ENCODE assay signal across 2 cellular contexts in the genomic region with DNA sequence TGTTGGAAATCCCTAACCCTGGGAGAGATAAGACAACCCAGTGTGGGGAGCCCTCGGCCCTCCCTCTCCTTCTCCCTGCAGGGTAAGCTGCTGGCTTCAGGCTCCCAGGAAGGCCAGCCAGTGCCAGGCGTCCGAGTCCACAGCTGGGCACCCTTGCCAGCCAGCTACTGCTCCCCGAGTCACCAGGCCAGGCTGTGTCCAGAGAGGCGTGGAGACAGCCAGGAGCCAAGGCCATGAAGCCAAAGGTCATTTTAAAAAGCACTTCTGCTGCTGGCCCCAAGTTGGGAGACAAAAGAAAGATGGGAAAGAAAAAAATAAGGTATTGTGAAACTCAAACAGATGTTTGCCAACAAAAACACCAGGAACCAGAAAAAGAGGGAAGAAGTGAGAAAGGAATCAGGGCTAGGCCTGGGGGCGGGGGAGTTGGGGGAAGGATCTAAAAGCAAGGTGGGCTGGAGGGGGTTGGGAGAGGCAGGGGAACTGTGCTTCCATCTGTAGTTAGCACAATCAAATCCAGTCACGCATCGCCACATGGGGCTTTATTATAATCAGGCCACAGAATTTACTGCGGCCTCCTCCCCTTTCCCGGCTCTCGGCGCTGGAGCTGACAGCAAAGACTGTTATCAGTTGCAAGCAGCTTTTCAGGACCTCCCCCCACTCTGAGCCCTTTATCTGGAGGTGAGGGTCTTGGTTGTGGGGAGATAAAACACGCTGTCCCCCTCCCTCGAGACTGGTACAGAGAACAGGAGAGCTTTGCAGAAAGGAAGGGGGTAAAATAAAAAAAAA.
TF ChIP-seq lines count a peak whose summit lies in the region.

No MANE protein-coding gene starts in this region.

TF ChIP-seq in H1, 55 proteins besides CTCF, POLR2A, EP300 and RAD21:
- TF ChIP-seq KDM5A (IDR thresholded peaks at IDR 0.05; ENCODE audit: low read length): no peak
- no peak for TF ChIP-seq CTBP2 (IDR thresholded peaks at IDR 0.05; ENCODE audit: borderline replicate concordance, insufficient read depth, insufficient read length, low read length)
- no peak for TF ChIP-seq HDAC6 (IDR thresholded peaks at IDR 0.05; ENCODE audit: low read depth, low read length)
- no peak for TF ChIP-seq EZH2 (IDR thresholded peaks at IDR 0.05; ENCODE audit: low read depth, low read length, severe bottlenecking)
- TF ChIP-seq SIX5 (IDR thresholded peaks at IDR 0.05; ENCODE audit: low read depth, low read length): no peak
- no peak for TF ChIP-seq SIRT6 (IDR thresholded peaks at IDR 0.05; ENCODE audit: low read length)
- no peak for TF ChIP-seq CREB1 (IDR thresholded peaks at IDR 0.05)
- TF ChIP-seq, protein P1, sequence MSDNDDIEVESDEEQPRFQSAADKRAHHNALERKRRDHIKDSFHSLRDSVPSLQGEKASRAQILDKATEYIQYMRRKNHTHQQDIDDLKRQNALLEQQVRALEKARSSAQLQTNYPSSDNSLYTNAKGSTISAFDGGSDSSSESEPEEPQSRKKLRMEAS (IDR thresholded peaks at IDR 0.05): no peak
- TF ChIP-seq BRCA1 (IDR thresholded peaks at IDR 0.05; ENCODE audit: low read depth, low read length): no peak
- TF ChIP-seq, protein P2, sequence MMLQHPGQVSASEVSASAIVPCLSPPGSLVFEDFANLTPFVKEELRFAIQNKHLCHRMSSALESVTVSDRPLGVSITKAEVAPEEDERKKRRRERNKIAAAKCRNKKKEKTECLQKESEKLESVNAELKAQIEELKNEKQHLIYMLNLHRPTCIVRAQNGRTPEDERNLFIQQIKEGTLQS (IDR thresholded peaks at IDR 0.05; ENCODE audit: insufficient read depth, low read depth, low read length): no peak
- TF ChIP-seq EGR1 (IDR thresholded peaks at IDR 0.05; ENCODE audit: borderline replicate concordance, low read depth, low read length): no peak
- TF ChIP-seq JUN (IDR thresholded peaks at IDR 0.05; ENCODE audit: low read depth, low read length): no peak
- TF ChIP-seq PHF8 (conservative IDR thresholded peaks at IDR 0.05; ENCODE audit: low read depth, low read length): no peak
- no peak for TF ChIP-seq HDAC2 (IDR thresholded peaks at IDR 0.05; ENCODE audit: borderline replicate concordance in 1 of 2, low read depth in 2 of 2, low read length in 2 of 2)
- no peak for TF ChIP-seq JUND (IDR thresholded peaks at IDR 0.05; ENCODE audit: low read length)
- TF ChIP-seq CEBPB (IDR thresholded peaks at IDR 0.05; ENCODE audit: low read depth, low read length): no peak
- no peak for TF ChIP-seq CBX8 (IDR thresholded peaks at IDR 0.05; ENCODE audit: borderline replicate concordance, low read depth, low read length)

TF ChIP-seq in HepG2, 621 proteins besides CTCF, POLR2A, EP300 and RAD21:
- TF ChIP-seq HNF4A (CRISPR knock-in tag; IDR thresholded peaks at IDR 0.05) (peak; percentile 44), SOX13 (IDR thresholded peaks at IDR 0.05) (no peak; the same call in 1 of the 2 replicates), SOX13 (CRISPR knock-in tag; conservative IDR thresholded peaks at IDR 0.05 in 1 of 2, IDR thresholded peaks at IDR 0.05 in 1 of 2) (peak in 1 of 2 experiments; percentile 83; a peak in 2 of 4 replicates), ZMYM2 (CRISPR knock-in tag; IDR thresholded peaks at IDR 0.05) (no peak), GATAD2A (CRISPR knock-in tag; IDR thresholded peaks at IDR 0.05) (peak; percentile 44), ZNF615 (CRISPR knock-in tag; IDR thresholded peaks at IDR 0.05; ENCODE audit: borderline replicate concordance) (no peak), NR2F6 (IDR thresholded peaks at IDR 0.05) (peak; percentile 29; the same call in 1 of the 2 replicates), NR2F6 (CRISPR knock-in tag; IDR thresholded peaks at IDR 0.05) (peak; percentile 20; the same call in 1 of the 2 replicates), YY1 (IDR thresholded peaks at IDR 0.05; ENCODE audit: insufficient read depth, insufficient replicate concordance, low read depth, low read length) (no peak), RXRA (CRISPR knock-in tag; IDR thresholded peaks at IDR 0.05) (no peak), NFRKB (IDR thresholded peaks at IDR 0.05) (no peak), CBFB (CRISPR knock-in tag; IDR thresholded peaks at IDR 0.05) (no peak), ZNF335 (CRISPR knock-in tag; IDR thresholded peaks at IDR 0.05) (no peak), SKI (IDR thresholded peaks at IDR 0.05; ENCODE audit: partially characterized antibody) (no peak), SOX6 (IDR thresholded peaks at IDR 0.05) (no peak), SOX6 (CRISPR knock-in tag; IDR thresholded peaks at IDR 0.05) (peak; percentile 81), MED1 (CRISPR knock-in tag; IDR thresholded peaks at IDR 0.05) (no peak), BRD4 (CRISPR knock-in tag; IDR thresholded peaks at IDR 0.05) (no peak), HNRNPL (IDR thresholded peaks at IDR 0.05; ENCODE audit: low read depth, low read length) (peak; percentile 68; the same call in 1 of the 2 replicates), ZSCAN30 (CRISPR knock-in tag; IDR thresholded peaks at IDR 0.05) (no peak), MIXL1 (CRISPR knock-in tag; IDR thresholded peaks at IDR 0.05) (no peak), ARHGAP35 (CRISPR knock-in tag; IDR thresholded peaks at IDR 0.05; ENCODE audit: borderline replicate concordance) (no peak), NR2F1 (CRISPR knock-in tag; IDR thresholded peaks at IDR 0.05) (0 out of 4 replicates have a peak, but pooled peaks of 1 of the 2 experiments have one; percentile 12), SOX5 (CRISPR knock-in tag; IDR thresholded peaks at IDR 0.05; ENCODE audit: borderline replicate concordance) (peak; percentile 52; the same call in 1 of the 2 replicates), NCOA1 (CRISPR knock-in tag; IDR thresholded peaks at IDR 0.05) (no peak), HDAC2 (CRISPR knock-in tag; IDR thresholded peaks at IDR 0.05) (no peak), MAZ (IDR thresholded peaks at IDR 0.05; ENCODE audit: borderline replicate concordance, low read depth, low read length) (no peak), MAZ (CRISPR knock-in tag; IDR thresholded peaks at IDR 0.05; ENCODE audit: low read depth) (no peak)
- TF ChIP-seq, protein P3, sequence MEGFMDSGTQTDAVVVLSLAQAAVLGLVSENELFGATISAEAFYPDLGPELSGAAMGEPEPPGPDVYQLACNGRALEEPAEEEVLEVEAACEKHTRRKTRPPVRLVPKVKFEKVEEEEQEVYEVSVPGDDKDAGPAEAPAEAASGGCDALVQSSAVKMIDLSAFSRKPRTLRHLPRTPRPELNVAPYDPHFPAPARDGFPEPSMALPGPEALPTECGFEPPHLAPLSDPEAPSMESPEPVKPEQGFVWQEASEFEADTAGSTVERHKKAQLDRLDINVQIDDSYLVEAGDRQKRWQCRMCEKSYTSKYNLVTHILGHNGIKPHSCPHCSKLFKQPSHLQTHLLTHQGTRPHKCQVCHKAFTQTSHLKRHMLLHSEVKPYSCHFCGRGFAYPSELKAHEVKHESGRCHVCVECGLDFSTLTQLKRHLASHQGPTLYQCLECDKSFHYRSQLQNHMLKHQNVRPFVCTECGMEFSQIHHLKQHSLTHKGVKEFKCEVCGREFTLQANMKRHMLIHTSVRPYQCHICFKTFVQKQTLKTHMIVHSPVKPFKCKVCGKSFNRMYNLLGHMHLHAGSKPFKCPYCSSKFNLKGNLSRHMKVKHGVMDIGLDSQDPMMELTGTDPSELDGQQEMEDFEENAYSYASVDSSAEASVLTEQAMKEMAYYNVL (CRISPR knock-in tag; IDR thresholded peaks at IDR 0.05; ENCODE audit: borderline replicate concordance): peak; percentile 75; the same call in 1 of the 2 replicates
- TF ChIP-seq, protein P4, sequence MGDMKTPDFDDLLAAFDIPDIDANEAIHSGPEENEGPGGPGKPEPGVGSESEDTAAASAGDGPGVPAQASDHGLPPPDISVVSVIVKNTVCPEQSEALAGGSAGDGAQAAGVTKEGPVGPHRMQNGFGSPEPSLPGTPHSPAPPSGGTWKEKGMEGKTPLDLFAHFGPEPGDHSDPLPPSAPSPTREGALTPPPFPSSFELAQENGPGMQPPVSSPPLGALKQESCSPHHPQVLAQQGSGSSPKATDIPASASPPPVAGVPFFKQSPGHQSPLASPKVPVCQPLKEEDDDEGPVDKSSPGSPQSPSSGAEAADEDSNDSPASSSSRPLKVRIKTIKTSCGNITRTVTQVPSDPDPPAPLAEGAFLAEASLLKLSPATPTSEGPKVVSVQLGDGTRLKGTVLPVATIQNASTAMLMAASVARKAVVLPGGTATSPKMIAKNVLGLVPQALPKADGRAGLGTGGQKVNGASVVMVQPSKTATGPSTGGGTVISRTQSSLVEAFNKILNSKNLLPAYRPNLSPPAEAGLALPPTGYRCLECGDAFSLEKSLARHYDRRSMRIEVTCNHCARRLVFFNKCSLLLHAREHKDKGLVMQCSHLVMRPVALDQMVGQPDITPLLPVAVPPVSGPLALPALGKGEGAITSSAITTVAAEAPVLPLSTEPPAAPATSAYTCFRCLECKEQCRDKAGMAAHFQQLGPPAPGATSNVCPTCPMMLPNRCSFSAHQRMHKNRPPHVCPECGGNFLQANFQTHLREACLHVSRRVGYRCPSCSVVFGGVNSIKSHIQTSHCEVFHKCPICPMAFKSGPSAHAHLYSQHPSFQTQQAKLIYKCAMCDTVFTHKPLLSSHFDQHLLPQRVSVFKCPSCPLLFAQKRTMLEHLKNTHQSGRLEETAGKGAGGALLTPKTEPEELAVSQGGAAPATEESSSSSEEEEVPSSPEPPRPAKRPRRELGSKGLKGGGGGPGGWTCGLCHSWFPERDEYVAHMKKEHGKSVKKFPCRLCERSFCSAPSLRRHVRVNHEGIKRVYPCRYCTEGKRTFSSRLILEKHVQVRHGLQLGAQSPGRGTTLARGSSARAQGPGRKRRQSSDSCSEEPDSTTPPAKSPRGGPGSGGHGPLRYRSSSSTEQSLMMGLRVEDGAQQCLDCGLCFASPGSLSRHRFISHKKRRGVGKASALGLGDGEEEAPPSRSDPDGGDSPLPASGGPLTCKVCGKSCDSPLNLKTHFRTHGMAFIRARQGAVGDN (CRISPR knock-in tag; IDR thresholded peaks at IDR 0.05): peak; percentile 24
- TF ChIP-seq, protein P5, sequence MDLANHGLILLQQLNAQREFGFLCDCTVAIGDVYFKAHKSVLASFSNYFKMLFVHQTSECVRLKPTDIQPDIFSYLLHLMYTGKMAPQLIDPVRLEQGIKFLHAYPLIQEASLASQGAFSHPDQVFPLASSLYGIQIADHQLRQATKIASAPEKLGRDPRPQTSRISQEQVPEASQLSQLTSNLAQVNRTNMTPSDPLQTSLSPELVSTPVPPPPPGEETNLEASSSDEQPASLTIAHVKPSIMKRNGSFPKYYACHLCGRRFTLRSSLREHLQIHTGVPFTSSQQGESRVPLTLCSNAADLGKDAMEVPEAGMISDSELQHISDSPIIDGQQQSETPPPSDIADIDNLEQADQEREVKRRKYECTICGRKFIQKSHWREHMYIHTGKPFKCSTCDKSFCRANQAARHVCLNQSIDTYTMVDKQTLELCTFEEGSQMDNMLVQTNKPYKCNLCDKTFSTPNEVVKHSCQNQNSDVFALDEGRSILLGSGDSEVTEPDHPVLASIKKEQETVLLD (CRISPR knock-in tag; IDR thresholded peaks at IDR 0.05; ENCODE audit: low read depth): no peak
- TF ChIP-seq, protein P6, sequence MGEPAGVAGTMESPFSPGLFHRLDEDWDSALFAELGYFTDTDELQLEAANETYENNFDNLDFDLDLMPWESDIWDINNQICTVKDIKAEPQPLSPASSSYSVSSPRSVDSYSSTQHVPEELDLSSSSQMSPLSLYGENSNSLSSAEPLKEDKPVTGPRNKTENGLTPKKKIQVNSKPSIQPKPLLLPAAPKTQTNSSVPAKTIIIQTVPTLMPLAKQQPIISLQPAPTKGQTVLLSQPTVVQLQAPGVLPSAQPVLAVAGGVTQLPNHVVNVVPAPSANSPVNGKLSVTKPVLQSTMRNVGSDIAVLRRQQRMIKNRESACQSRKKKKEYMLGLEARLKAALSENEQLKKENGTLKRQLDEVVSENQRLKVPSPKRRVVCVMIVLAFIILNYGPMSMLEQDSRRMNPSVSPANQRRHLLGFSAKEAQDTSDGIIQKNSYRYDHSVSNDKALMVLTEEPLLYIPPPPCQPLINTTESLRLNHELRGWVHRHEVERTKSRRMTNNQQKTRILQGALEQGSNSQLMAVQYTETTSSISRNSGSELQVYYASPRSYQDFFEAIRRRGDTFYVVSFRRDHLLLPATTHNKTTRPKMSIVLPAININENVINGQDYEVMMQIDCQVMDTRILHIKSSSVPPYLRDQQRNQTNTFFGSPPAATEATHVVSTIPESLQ (CRISPR knock-in tag; conservative IDR thresholded peaks at IDR 0.05): no peak
- TF ChIP-seq, protein P7, sequence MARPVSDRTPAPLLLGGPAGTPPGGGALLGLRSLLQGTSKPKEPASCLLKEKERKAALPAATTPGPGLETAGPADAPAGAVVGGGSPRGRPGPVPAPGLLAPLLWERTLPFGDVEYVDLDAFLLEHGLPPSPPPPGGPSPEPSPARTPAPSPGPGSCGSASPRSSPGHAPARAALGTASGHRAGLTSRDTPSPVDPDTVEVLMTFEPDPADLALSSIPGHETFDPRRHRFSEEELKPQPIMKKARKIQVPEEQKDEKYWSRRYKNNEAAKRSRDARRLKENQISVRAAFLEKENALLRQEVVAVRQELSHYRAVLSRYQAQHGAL (CRISPR knock-in tag; IDR thresholded peaks at IDR 0.05; ENCODE audit: not compliant biosample characterization): no peak
